In the genomic region with DNA sequence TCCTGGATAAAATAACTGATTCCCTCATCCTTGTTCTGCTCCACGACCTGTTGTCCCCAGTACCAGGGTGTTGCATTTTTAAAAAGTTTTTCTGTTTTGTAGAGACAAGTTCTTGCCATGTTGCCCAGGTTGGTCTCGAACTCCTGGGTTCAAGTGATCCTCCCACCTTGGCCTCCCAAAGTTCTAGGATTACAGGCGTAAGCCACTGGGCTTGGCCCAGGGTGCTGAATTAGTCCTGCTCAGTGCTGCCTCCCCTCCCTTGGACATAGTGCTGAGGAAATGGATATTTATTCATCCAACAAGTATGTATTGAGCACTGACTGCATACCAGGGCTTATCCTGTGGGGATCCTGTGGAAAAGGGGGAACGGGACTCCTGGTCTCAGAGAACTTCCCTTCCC, we compare ENCODE assay signal across 16 cellular contexts.
DNase-seq lines count a peak whose midpoint lies in the region; ATAC-seq and TF ChIP-seq lines count a peak whose summit lies in the region.
"Had no signal": no experiment of that assay in that cellular context is flagged by ENCODE, and none has a peak within 500 bp of the region (broad histone marks: within the 10 kb centered on the region; RNA-seq: fewer than 3 reads in every experiment).

No MANE protein-coding gene starts in this region.

- CTCF ChIA-PET in CD4-positive, alpha-beta T cell (lab: Charles Lee) = no interaction called here
- CTCF ChIA-PET in activated CD8-positive, alpha-beta memory T cell treated with anti-CD3 and anti-CD28 coated beads, Interleukin-2, amount 10 ng/mL, durations not matched to agents 7 days and 5 days (lab: Charles Lee) = no interaction called here

- H3K27me3 ChIP-seq in endodermal cell (ENCODE audit: control insufficient read depth, insufficient read depth, low read length, poor library complexity, severe bottlenecking) = peaks cover 7% of the 10 kb centered on the region
- no peaks in the 10 kb centered on the region for H3K27me3 ChIP-seq in neural progenitor cell
- peaks cover 9% of the 10 kb centered on the region for H3K27me3 ChIP-seq in CD4-positive, alpha-beta T cell (ENCODE audit: control insufficient read depth, insufficient read depth, low read length)

- no peak for ATAC-seq in CD4-positive, alpha-beta T cell (ENCODE audit: poor library complexity)
- no peak for ATAC-seq in activated CD8-positive, alpha-beta memory T cell treated with anti-CD3 and anti-CD28 coated beads, Interleukin-2, amount 10 ng/mL, durations not matched to agents 7 days and 5 days
- ATAC-seq: CD8-positive, alpha-beta T cell; GM23338 had no signal

- no peak overlapping the region for H3K27ac ChIP-seq in coronary artery
- no peak overlapping the region for H3K27ac ChIP-seq in endodermal cell (ENCODE audit: low read depth, low read length)
- no peak overlapping the region for H3K27ac ChIP-seq in neural progenitor cell
- H3K27ac ChIP-seq in CD4-positive, alpha-beta T cell (ENCODE audit: low read depth, low read length) = no peak overlapping the region

- H3K9ac ChIP-seq in endodermal cell (ENCODE audit: extremely low read depth, low read length, poor library complexity, severe bottlenecking) = no peak overlapping the region
- no peak overlapping the region for H3K9ac ChIP-seq in neural progenitor cell

- H3F3A ChIP-seq in neural progenitor cell (ENCODE audit: low read depth) = no peaks in the 10 kb centered on the region

- peaks cover 9% of the 10 kb centered on the region for H3K4me1 Mint-ChIP-seq in endodermal cell
- H3K4me1 Mint-ChIP-seq in neural progenitor cell = peaks cover 10% of the 10 kb centered on the region
- H3K4me1 Mint-ChIP-seq in CD4-positive, alpha-beta T cell (ENCODE audit: low read depth) = no peaks in the 10 kb centered on the region
- H3K4me1 Mint-ChIP-seq in activated CD8-positive, alpha-beta memory T cell treated with anti-CD3 and anti-CD28 coated beads, Interleukin-2, amount 10 ng/mL, durations not matched to agents 7 days and 5 days = no peaks in the 10 kb centered on the region

- H3K9me3 Mint-ChIP-seq in endodermal cell (no peaks in the 10 kb centered on the region), neural progenitor cell (no peaks in the 10 kb centered on the region)
- H3K9me3 Mint-ChIP-seq in CD4-positive, alpha-beta T cell = no peaks in the 10 kb centered on the region
- no peaks in the 10 kb centered on the region for H3K9me3 Mint-ChIP-seq in activated CD8-positive, alpha-beta memory T cell treated with anti-CD3 and anti-CD28 coated beads, Interleukin-2, amount 10 ng/mL, durations not matched to agents 7 days and 5 days (ENCODE audit: low read depth)
- H3K9me3 Mint-ChIP-seq: CD8-positive, alpha-beta T cell; GM23338 had no signal

- no peaks in the 10 kb centered on the region for H3K36me3 Mint-ChIP-seq in endodermal cell (ENCODE audit: low read depth)
- no peaks in the 10 kb centered on the region for H3K36me3 Mint-ChIP-seq in neural progenitor cell
- no peaks in the 10 kb centered on the region for H3K36me3 Mint-ChIP-seq in CD4-positive, alpha-beta T cell (ENCODE audit: low read depth)
- H3K36me3 Mint-ChIP-seq in activated CD8-positive, alpha-beta memory T cell treated with anti-CD3 and anti-CD28 coated beads, Interleukin-2, amount 10 ng/mL, durations not matched to agents 7 days and 5 days = no peaks in the 10 kb centered on the region
- H3K36me3 Mint-ChIP-seq: CD8-positive, alpha-beta T cell had no signal

- H3K79me2 ChIP-seq in neural progenitor cell (ENCODE audit: low read depth) = no peaks in the 10 kb centered on the region

- no peaks in the 10 kb centered on the region for H3K4me1 ChIP-seq in endodermal cell (ENCODE audit: control insufficient read depth, insufficient read depth, low read length)
- no peaks in the 10 kb centered on the region for H3K4me1 ChIP-seq in neural progenitor cell

- intact Hi-C loops in CD4-positive, alpha-beta T cell (cut with DNase I, micrococcal nuclease) = no loop called here

- no peaks in the 10 kb centered on the region for H4K20me1 ChIP-seq in neural progenitor cell (ENCODE audit: low read depth)

- TF ChIP-seq CTCF in coronary artery (IDR thresholded peaks at IDR 0.05) (no peak), endodermal cell (conservative IDR thresholded peaks at IDR 0.05) (no peak), neural progenitor cell (IDR thresholded peaks at IDR 0.05) (no peak)
- no peak for TF ChIP-seq CTCF in CD4-positive, alpha-beta T cell (IDR thresholded peaks at IDR 0.05)

- H3K4me3 Mint-ChIP-seq in endodermal cell (no peak overlapping the region), neural progenitor cell (no peak overlapping the region)
- no peak overlapping the region for H3K4me3 Mint-ChIP-seq in CD4-positive, alpha-beta T cell
- H3K4me3 Mint-ChIP-seq in activated CD8-positive, alpha-beta memory T cell treated with anti-CD3 and anti-CD28 coated beads, Interleukin-2, amount 10 ng/mL, durations not matched to agents 7 days and 5 days = no peak overlapping the region
- H3K4me3 Mint-ChIP-seq: CD8-positive, alpha-beta T cell; GM23338 had no signal

- POLR2A ChIA-PET in CD4-positive, alpha-beta T cell (lab: Charles Lee) = no interaction called here

- WGBS in endodermal cell (ENCODE audit: insufficient coverage in 1 of 2, insufficient read length in 1 of 2), 2 experiments = 95 to 100% methylated on average over 3 to 4 of the region's 4 CpGs

- H3K4me3 ChIP-seq in coronary artery = no peak overlapping the region
- no peak overlapping the region for H3K4me3 ChIP-seq in endodermal cell (ENCODE audit: low read length)
- no peak overlapping the region for H3K4me3 ChIP-seq in neural progenitor cell
- H3K4me3 ChIP-seq: GM23338 had no signal

- no peak overlapping the region for H3K27ac Mint-ChIP-seq in endodermal cell
- H3K27ac Mint-ChIP-seq in neural progenitor cell = peak overlapping the region; percentile 42
- no peak overlapping the region for H3K27ac Mint-ChIP-seq in CD4-positive, alpha-beta T cell
- H3K27ac Mint-ChIP-seq in activated CD8-positive, alpha-beta memory T cell treated with anti-CD3 and anti-CD28 coated beads, Interleukin-2, amount 10 ng/mL, durations not matched to agents 7 days and 5 days = no peak overlapping the region
- H3K27ac Mint-ChIP-seq: CD8-positive, alpha-beta T cell; GM23338 had no signal

- H3K36me3 ChIP-seq in endodermal cell (ENCODE audit: control insufficient read depth, insufficient read depth, low read length) (no peaks in the 10 kb centered on the region), neural progenitor cell (no peaks in the 10 kb centered on the region)

- H3K27me3 Mint-ChIP-seq in endodermal cell (ENCODE audit: insufficient read depth) (peaks cover 6% of the 10 kb centered on the region), neural progenitor cell (ENCODE audit: insufficient read depth, low read depth) (peaks cover 10% of the 10 kb centered on the region)
- peaks cover 34% of the 10 kb centered on the region for H3K27me3 Mint-ChIP-seq in CD4-positive, alpha-beta T cell
- H3K27me3 Mint-ChIP-seq in activated CD8-positive, alpha-beta memory T cell treated with anti-CD3 and anti-CD28 coated beads, Interleukin-2, amount 10 ng/mL, durations not matched to agents 7 days and 5 days = peaks cover 9% of the 10 kb centered on the region

- DNase-seq in RPMI8226 (peak; percentile 1), coronary artery (ENCODE audit: low spot score) (peak; percentile 41), endodermal cell (peak; percentile 13), neural progenitor cell (ENCODE audit: low spot score) (no peak), middle frontal gyrus (ENCODE audit: extremely low spot score, low spot score) (no peak)
- DNase-seq in CD4-positive, alpha-beta T cell = no peak
- no peak for DNase-seq in activated CD4-positive, alpha-beta T cell treated with anti-CD3 and anti-CD28 coated beads, Interleukin-2, amount 50 U/mL, for 1 hour
- DNase-seq in activated CD8-positive, alpha-beta memory T cell treated with anti-CD3 and anti-CD28 coated beads, Interleukin-2, amount 10 ng/mL, durations not matched to agents 7 days and 5 days = no peak
- DNase-seq: C1 segment of cervical spinal cord; CD8-positive, alpha-beta T cell; DMS 273 treated with DMSO at 0.1 percent for 48 hours; DMS79; EL; GF-D8; HCEC 1CT had no signal

- H3K9me3 ChIP-seq in endodermal cell (ENCODE audit: control insufficient read depth, low read length) = no peaks in the 10 kb centered on the region
- H3K9me3 ChIP-seq in neural progenitor cell (ENCODE audit: low read depth) = no peaks in the 10 kb centered on the region
- no peaks in the 10 kb centered on the region for H3K9me3 ChIP-seq in CD4-positive, alpha-beta T cell (ENCODE audit: control insufficient read depth, low read length)

- no peak overlapping the region for H3K4me2 ChIP-seq in neural progenitor cell
- H3K4me2 ChIP-seq: GM23338 had no signal

- H2AFZ ChIP-seq in neural progenitor cell (replicated peaks) = no peak overlapping the region
- H2AFZ ChIP-seq: GM23338 had no signal

Comparison
In these comparisons a context has a peak if more than half of its experiments do, and no peak if none do; other contexts are left out.
1. DNase-seq: peak in RPMI8226 (single experiment), coronary artery (single experiment) and endodermal cell (single experiment); none in neural progenitor cell (single experiment), CD4-positive, alpha-beta T cell (0 of 10), activated CD4-positive, alpha-beta T cell treated with anti-CD3 and anti-CD28 coated beads, Interleukin-2, amount 50 U/mL, for 1 hour (single experiment), activated CD8-positive, alpha-beta memory T cell treated with anti-CD3 and anti-CD28 coated beads, Interleukin-2, amount 10 ng/mL, durations not matched to agents 7 days and 5 days (single experiment) and middle frontal gyrus (single experiment).